2 cellular contexts compared by ENCODE assay signal in the genomic region with DNA sequence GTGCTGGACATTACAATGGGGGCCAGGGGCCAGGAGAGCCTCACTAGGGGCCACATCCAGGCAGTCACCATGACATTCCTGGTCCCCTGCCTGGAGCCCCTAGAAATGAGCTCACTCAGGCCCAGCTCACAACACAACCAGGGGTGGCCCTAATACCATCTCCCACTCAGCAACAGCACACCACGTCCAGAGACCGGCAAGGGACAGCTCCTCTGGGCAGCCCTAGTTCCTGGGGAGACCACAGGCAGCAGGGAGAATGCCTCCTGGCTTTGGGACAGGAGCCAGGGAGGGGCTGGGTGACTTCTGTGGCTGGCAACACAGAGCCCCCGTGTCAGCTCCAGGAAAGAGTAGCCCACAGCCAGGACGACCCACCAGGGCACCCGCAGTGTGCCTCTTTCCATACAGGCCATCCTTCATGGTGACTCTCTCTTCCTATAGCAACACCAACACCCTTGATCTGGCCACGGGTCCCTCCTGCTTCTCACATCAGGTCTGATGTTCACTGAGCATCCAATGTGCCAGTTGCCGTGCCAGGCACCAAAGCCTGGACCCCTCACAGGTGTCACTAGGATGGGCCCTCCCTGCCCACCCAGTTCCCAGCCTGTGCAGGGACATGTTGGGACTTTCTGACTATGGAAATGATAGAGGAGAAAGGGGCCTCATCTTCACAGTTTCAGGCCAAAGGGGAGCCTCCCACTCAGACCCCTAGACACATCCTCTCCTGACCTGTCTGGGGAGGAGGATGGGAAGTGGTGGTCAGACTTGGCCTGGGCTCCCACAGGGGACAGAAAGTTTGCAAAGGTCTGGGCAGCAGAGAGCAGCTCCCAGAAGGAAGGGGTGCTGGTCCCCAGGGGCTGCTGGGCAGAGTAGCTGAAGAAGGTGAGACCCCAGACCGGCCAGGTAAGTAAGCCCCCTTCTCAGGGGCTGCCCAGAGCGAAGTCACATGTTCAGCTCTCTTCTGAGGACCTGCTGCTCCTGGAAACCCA.
TF ChIP-seq lines count a peak whose summit lies in the region.

No MANE protein-coding gene starts in this region.

TF ChIP-seq in IMR-90, 13 proteins besides CTCF, POLR2A, EP300 and RAD21:
- no peak for TF ChIP-seq SMC3 (IDR thresholded peaks at IDR 0.05; ENCODE audit: low read depth, low read length)
- TF ChIP-seq BHLHE40 (IDR thresholded peaks at IDR 0.05; ENCODE audit: low read depth, low read length): no peak
- TF ChIP-seq MAZ (IDR thresholded peaks at IDR 0.05; ENCODE audit: borderline replicate concordance, low read depth, low read length): no peak
- TF ChIP-seq, protein P1, sequence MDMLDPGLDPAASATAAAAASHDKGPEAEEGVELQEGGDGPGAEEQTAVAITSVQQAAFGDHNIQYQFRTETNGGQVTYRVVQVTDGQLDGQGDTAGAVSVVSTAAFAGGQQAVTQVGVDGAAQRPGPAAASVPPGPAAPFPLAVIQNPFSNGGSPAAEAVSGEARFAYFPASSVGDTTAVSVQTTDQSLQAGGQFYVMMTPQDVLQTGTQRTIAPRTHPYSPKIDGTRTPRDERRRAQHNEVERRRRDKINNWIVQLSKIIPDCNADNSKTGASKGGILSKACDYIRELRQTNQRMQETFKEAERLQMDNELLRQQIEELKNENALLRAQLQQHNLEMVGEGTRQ (IDR thresholded peaks at IDR 0.05; ENCODE audit: low read depth, low read length): no peak
- TF ChIP-seq MXI1 (IDR thresholded peaks at IDR 0.05; ENCODE audit: borderline replicate concordance, low read depth, low read length): no peak
- TF ChIP-seq, protein P2, sequence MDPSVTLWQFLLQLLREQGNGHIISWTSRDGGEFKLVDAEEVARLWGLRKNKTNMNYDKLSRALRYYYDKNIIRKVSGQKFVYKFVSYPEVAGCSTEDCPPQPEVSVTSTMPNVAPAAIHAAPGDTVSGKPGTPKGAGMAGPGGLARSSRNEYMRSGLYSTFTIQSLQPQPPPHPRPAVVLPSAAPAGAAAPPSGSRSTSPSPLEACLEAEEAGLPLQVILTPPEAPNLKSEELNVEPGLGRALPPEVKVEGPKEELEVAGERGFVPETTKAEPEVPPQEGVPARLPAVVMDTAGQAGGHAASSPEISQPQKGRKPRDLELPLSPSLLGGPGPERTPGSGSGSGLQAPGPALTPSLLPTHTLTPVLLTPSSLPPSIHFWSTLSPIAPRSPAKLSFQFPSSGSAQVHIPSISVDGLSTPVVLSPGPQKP (IDR thresholded peaks at IDR 0.05; ENCODE audit: borderline replicate concordance, low read depth, low read length): no peak
- no peak for TF ChIP-seq RCOR1 (IDR thresholded peaks at IDR 0.05; ENCODE audit: insufficient replicate concordance, low read length)
- TF ChIP-seq CHD1 (IDR thresholded peaks at IDR 0.05; ENCODE audit: low read depth, low read length): no peak
- no peak for TF ChIP-seq CEBPB (IDR thresholded peaks at IDR 0.05; ENCODE audit: low read depth, low read length)
- TF ChIP-seq MAFK (IDR thresholded peaks at IDR 0.05; ENCODE audit: low read depth, low read length): no peak
- TF ChIP-seq NFE2L2 (IDR thresholded peaks at IDR 0.05; ENCODE audit: low read depth, low read length): no peak
- no peak for TF ChIP-seq RFX5 (IDR thresholded peaks at IDR 0.05; ENCODE audit: low read depth, low read length)
- TF ChIP-seq FOS (IDR thresholded peaks at IDR 0.05; ENCODE audit: low read depth, low read length): no peak
TF ChIP-seq in IMR-90: peak in this region for 0.

TF ChIP-seq in K562, 482 proteins besides CTCF, POLR2A, EP300 and RAD21 (continues in another document):
- TF ChIP-seq KLF1 (tag; IDR thresholded peaks at IDR 0.05) (no peak), NFRKB (IDR thresholded peaks at IDR 0.05; ENCODE audit: low read depth) (no peak), ZC3H8 (IDR thresholded peaks at IDR 0.05) (no peak), POLR2AphosphoS5 (IDR thresholded peaks at IDR 0.05; ENCODE audit: control insufficient read depth, insufficient read depth, low read depth, low read length) (no peak), ZNF707 (CRISPR knock-in tag; conservative IDR thresholded peaks at IDR 0.05) (no peak), CEBPB (tag; IDR thresholded peaks at IDR 0.05) (no peak), PHF21A (IDR thresholded peaks at IDR 0.05; ENCODE audit: borderline replicate concordance, low read depth) (no peak), HDGF (IDR thresholded peaks at IDR 0.05) (no peak), JUND (IDR thresholded peaks at IDR 0.05; ENCODE audit: borderline replicate concordance, low read depth, low read length) (no peak), JUND (tag; IDR thresholded peaks at IDR 0.05; ENCODE audit: borderline replicate concordance, low read depth, low read length) (no peak), FOS (IDR thresholded peaks at IDR 0.05; ENCODE audit: extremely low read depth, insufficient read length) (no peak), RCOR1 (IDR thresholded peaks at IDR 0.05; ENCODE audit: borderline replicate concordance in 1 of 2, low read depth in 2 of 2, low read length in 2 of 2) (no peak), GABPB1 (CRISPR knock-in tag; IDR thresholded peaks at IDR 0.05) (no peak), NR1H2 (CRISPR knock-in tag; IDR thresholded peaks at IDR 0.05) (no peak), ZZZ3 (IDR thresholded peaks at IDR 0.05) (no peak), TBL1XR1 (IDR thresholded peaks at IDR 0.05; ENCODE audit: low read length in 2 of 2) (0 out of 4 replicates have a peak, but pooled peaks of 1 of the 2 experiments have one; percentile 61), MCM3 (IDR thresholded peaks at IDR 0.05) (no peak), KAT7 (CRISPR knock-in tag; IDR thresholded peaks at IDR 0.05; ENCODE audit: borderline replicate concordance) (no peak), POLR2B (IDR thresholded peaks at IDR 0.05; ENCODE audit: low read depth, partially characterized antibody) (no peak), ZNF717 (CRISPR knock-in tag; IDR thresholded peaks at IDR 0.05) (no peak), FOXJ2 (tag; IDR thresholded peaks at IDR 0.05) (no peak), STAT5A (IDR thresholded peaks at IDR 0.05; ENCODE audit: borderline replicate concordance, low read length) (no peak), ZBTB17 (CRISPR knock-in tag; IDR thresholded peaks at IDR 0.05) (no peak), MCM2 (IDR thresholded peaks at IDR 0.05; ENCODE audit: low read depth) (no peak), GATA2 (CRISPR knock-in tag; IDR thresholded peaks at IDR 0.05) (no peak), ZNF695 (CRISPR knock-in tag; IDR thresholded peaks at IDR 0.05) (no peak), FOXA1 (IDR thresholded peaks at IDR 0.05; ENCODE audit: borderline replicate concordance) (no peak), SAFB2 (IDR thresholded peaks at IDR 0.05; ENCODE audit: borderline replicate concordance, low read depth, low read length, severe bottlenecking) (no peak), ZBTB7A (IDR thresholded peaks at IDR 0.05; ENCODE audit: borderline replicate concordance, control insufficient read depth, low read depth, low read length) (0 out of 2 replicates have a peak, but pooled peaks have one; percentile 6), CBX5 (IDR thresholded peaks at IDR 0.05; ENCODE audit: borderline replicate concordance, low read depth) (no peak), SRSF3 (IDR thresholded peaks at IDR 0.05; ENCODE audit: insufficient read depth, low read length) (no peak), FIP1L1 (IDR thresholded peaks at IDR 0.05; ENCODE audit: low read depth, low read length, poor library complexity, severe bottlenecking) (no peak), MCM5 (IDR thresholded peaks at IDR 0.05; ENCODE audit: low read depth) (no peak), NRF1 (conservative IDR thresholded peaks at IDR 0.05 in 1 of 2, IDR thresholded peaks at IDR 0.05 in 1 of 2) (no peak), SMC3 (conservative IDR thresholded peaks at IDR 0.05; ENCODE audit: insufficient read depth, low read depth, low read length) (0 out of 2 replicates have a peak, but pooled peaks have one; percentile 6), BHLHE40 (IDR thresholded peaks at IDR 0.05; ENCODE audit: low read length) (0 out of 2 replicates have a peak, but pooled peaks have one; percentile 6), SRSF7 (optimal IDR thresholded peaks at IDR 0.05; ENCODE audit: low read depth, low read length) (no peak), HOXB6 (CRISPR knock-in tag; IDR thresholded peaks at IDR 0.05; ENCODE audit: borderline replicate concordance) (no peak), TCF7 (IDR thresholded peaks at IDR 0.05; ENCODE audit: borderline replicate concordance) (no peak), TBP (optimal IDR thresholded peaks at IDR 0.05; ENCODE audit: low read depth, low read length) (peak; percentile 6), SMARCB1 (IDR thresholded peaks at IDR 0.05; ENCODE audit: insufficient read length, low read depth) (no peak), HSF4 (CRISPR knock-in tag; IDR thresholded peaks at IDR 0.05; ENCODE audit: borderline replicate concordance) (no peak), PTRF (tag; IDR thresholded peaks at IDR 0.05) (no peak), PHB (CRISPR knock-in tag; IDR thresholded peaks at IDR 0.05) (no peak), RHOXF2B (CRISPR knock-in tag; conservative IDR thresholded peaks at IDR 0.05) (no peak), MCM7 (IDR thresholded peaks at IDR 0.05) (peak in 1 of 2 experiments; percentile 30; a peak in 1 of 4 replicates), ETS2 (tag; IDR thresholded peaks at IDR 0.05; ENCODE audit: borderline replicate concordance, poor library complexity, severe bottlenecking) (no peak)
- TF ChIP-seq, protein P3, sequence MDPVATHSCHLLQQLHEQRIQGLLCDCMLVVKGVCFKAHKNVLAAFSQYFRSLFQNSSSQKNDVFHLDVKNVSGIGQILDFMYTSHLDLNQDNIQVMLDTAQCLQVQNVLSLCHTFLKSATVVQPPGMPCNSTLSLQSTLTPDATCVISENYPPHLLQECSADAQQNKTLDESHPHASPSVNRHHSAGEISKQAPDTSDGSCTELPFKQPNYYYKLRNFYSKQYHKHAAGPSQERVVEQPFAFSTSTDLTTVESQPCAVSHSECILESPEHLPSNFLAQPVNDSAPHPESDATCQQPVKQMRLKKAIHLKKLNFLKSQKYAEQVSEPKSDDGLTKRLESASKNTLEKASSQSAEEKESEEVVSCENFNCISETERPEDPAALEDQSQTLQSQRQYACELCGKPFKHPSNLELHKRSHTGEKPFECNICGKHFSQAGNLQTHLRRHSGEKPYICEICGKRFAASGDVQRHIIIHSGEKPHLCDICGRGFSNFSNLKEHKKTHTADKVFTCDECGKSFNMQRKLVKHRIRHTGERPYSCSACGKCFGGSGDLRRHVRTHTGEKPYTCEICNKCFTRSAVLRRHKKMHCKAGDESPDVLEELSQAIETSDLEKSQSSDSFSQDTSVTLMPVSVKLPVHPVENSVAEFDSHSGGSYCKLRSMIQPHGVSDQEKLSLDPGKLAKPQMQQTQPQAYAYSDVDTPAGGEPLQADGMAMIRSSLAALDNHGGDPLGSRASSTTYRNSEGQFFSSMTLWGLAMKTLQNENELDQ (CRISPR knock-in tag; IDR thresholded peaks at IDR 0.05; ENCODE audit: borderline replicate concordance): no peak
- TF ChIP-seq, protein P4, sequence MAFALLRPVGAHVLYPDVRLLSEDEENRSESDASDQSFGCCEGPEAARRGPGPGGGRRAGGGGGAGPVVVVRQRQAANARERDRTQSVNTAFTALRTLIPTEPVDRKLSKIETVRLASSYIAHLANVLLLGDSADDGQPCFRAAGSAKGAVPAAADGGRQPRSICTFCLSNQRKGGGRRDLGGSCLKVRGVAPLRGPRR (CRISPR knock-in tag; IDR thresholded peaks at IDR 0.05): no peak
- TF ChIP-seq, protein P5, sequence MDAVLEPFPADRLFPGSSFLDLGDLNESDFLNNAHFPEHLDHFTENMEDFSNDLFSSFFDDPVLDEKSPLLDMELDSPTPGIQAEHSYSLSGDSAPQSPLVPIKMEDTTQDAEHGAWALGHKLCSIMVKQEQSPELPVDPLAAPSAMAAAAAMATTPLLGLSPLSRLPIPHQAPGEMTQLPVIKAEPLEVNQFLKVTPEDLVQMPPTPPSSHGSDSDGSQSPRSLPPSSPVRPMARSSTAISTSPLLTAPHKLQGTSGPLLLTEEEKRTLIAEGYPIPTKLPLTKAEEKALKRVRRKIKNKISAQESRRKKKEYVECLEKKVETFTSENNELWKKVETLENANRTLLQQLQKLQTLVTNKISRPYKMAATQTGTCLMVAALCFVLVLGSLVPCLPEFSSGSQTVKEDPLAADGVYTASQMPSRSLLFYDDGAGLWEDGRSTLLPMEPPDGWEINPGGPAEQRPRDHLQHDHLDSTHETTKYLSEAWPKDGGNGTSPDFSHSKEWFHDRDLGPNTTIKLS (IDR thresholded peaks at IDR 0.05; ENCODE audit: borderline replicate concordance, low read depth): no peak
- TF ChIP-seq, protein P6, sequence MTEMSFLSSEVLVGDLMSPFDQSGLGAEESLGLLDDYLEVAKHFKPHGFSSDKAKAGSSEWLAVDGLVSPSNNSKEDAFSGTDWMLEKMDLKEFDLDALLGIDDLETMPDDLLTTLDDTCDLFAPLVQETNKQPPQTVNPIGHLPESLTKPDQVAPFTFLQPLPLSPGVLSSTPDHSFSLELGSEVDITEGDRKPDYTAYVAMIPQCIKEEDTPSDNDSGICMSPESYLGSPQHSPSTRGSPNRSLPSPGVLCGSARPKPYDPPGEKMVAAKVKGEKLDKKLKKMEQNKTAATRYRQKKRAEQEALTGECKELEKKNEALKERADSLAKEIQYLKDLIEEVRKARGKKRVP (CRISPR knock-in tag; IDR thresholded peaks at IDR 0.05): no peak
- TF ChIP-seq, protein P7, sequence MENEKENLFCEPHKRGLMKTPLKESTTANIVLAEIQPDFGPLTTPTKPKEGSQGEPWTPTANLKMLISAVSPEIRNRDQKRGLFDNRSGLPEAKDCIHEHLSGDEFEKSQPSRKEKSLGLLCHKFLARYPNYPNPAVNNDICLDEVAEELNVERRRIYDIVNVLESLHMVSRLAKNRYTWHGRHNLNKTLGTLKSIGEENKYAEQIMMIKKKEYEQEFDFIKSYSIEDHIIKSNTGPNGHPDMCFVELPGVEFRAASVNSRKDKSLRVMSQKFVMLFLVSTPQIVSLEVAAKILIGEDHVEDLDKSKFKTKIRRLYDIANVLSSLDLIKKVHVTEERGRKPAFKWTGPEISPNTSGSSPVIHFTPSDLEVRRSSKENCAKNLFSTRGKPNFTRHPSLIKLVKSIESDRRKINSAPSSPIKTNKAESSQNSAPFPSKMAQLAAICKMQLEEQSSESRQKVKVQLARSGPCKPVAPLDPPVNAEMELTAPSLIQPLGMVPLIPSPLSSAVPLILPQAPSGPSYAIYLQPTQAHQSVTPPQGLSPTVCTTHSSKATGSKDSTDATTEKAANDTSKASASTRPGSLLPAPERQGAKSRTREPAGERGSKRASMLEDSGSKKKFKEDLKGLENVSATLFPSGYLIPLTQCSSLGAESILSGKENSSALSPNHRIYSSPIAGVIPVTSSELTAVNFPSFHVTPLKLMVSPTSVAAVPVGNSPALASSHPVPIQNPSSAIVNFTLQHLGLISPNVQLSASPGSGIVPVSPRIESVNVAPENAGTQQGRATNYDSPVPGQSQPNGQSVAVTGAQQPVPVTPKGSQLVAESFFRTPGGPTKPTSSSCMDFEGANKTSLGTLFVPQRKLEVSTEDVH (IDR thresholded peaks at IDR 0.05; ENCODE audit: low read depth, partially characterized antibody): no peak
- TF ChIP-seq, protein P8, sequence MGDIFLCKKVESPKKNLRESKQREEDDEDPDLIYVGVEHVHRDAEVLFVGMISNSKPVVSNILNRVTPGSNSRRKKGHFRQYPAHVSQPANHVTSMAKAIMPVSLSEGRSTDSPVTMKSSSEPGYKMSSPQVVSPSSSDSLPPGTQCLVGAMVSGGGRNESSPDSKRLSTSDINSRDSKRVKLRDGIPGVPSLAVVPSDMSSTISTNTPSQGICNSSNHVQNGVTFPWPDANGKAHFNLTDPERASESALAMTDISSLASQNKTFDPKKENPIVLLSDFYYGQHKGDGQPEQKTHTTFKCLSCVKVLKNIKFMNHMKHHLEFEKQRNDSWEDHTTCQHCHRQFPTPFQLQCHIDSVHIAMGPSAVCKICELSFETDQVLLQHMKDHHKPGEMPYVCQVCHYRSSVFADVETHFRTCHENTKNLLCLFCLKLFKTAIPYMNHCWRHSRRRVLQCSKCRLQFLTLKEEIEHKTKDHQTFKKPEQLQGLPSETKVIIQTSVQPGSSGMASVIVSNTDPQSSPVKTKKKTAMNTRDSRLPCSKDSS (IDR thresholded peaks at IDR 0.05; ENCODE audit: low read depth, partially characterized antibody): no peak
